20 cellular contexts compared by ENCODE assay signal in the genomic region with DNA sequence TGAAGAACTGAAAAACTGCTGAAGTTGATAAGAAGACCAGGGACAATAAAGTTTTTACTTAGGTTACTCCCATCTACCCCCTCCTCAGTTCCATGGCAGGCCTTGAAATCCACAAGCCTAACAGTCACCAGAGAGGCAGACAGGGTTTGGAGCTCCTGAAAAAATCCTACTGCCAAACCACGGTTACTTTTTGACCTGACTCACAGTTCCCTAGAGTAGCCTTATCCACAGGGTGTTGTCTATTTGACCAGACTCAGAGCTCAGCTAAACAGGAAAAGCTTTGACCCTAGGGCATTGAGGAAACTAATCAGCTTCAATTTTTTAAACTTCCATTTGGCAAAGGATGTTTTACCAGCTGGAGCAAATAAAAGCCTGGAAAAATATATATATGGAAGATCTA.
DNase-seq lines count a peak whose midpoint lies in the region; ATAC-seq and TF ChIP-seq lines count a peak whose summit lies in the region.
"Had no signal": no experiment of that assay in that cellular context is flagged by ENCODE, and none has a peak within 500 bp of the region (broad histone marks: within the 10 kb centered on the region; RNA-seq: fewer than 3 reads in every experiment).

No MANE protein-coding gene starts in this region.

- no peak overlapping the region for H3K4me3 Mint-ChIP-seq in T-helper 17 cell
- H3K4me3 Mint-ChIP-seq: CD4-positive, alpha-beta T cell; natural killer cell treated with Interleukin-12 subunit alpha and Interleukin-12 subunit beta and Interleukin-15 and Interleukin-18, amount 100 ng/mL, for 72 hours; stimulated activated memory B cell treated with anti-CD40 and anti-IgM and Interleukin-4, amounts not matched to agents 10 μg/mL and 1 μg/mL and 100 μg/mL, for 72 hours had no signal

- H3K9me3 ChIP-seq in MG63, result peaks cover 3% of the 10 kb centered on the region
- no peaks in the 10 kb centered on the region for H3K9me3 ChIP-seq in T-helper 17 cell (ENCODE audit: control insufficient read depth, low read length, poor library complexity, severe bottlenecking)
- H3K9me3 ChIP-seq: pancreas, sigmoid colon had no signal

- H3K27me3 Mint-ChIP-seq in T-helper 17 cell, result no peaks in the 10 kb centered on the region
- H3K27me3 Mint-ChIP-seq: CD4-positive, alpha-beta T cell; natural killer cell treated with Interleukin-12 subunit alpha and Interleukin-12 subunit beta and Interleukin-15 and Interleukin-18, amount 100 ng/mL, for 72 hours; stimulated activated memory B cell treated with anti-CD40 and anti-IgM and Interleukin-4, amounts not matched to agents 10 μg/mL and 1 μg/mL and 100 μg/mL, for 72 hours had no signal

- no peak for ATAC-seq in T-helper 17 cell
- ATAC-seq: HepG2; natural killer cell treated with Interleukin-12 subunit alpha and Interleukin-12 subunit beta and Interleukin-15 and Interleukin-18, amount 100 ng/mL, for 72 hours; pancreas; stimulated activated memory B cell treated with anti-CD40 and anti-IgM and Interleukin-4, amounts not matched to agents 10 μg/mL and 1 μg/mL and 100 μg/mL, for 72 hours had no signal

- H3K4me3 ChIP-seq in MG63, result no peak overlapping the region
- no peak overlapping the region for H3K4me3 ChIP-seq in choroid plexus epithelial cell (ENCODE audit: low read depth, low read length)
- H3K4me3 ChIP-seq: pancreas, sigmoid colon had no signal

- peak; percentile 74 for DNase-seq in AG20443 (ENCODE audit: low spot score)
- peak; percentile 65 for DNase-seq in MG63
- DNase-seq in choroid plexus epithelial cell (ENCODE audit: low read depth), result peak; percentile 61
- DNase-seq in myocyte (ENCODE audit: low read depth), result peak; percentile 74
- no peak for DNase-seq in T-helper 1 cell
- no peak for DNase-seq in stimulated activated CD4-positive, alpha-beta T cell treated with anti-CD3 and anti-CD28 coated beads, Interleukin-4, amount 100 ng/mL, for 1 hour
- no peak for DNase-seq in HT-29 (ENCODE audit: low spot score)
- no peak for DNase-seq in T-helper 17 cell
- DNase-seq: activated CD4-positive, alpha-beta T cell treated with anti-CD3 and anti-CD28 coated beads, Interleukin-2, amount 50 U/mL, for 48 hours; activated gamma-delta T cell; CD4-positive, alpha-beta T cell; central memory CD4-positive, alpha-beta T cell; H7; NCI-H748 treated with DMSO at 0.1 percent for 48 hours; pancreas; SIG-M5; sigmoid colon had no signal

- H3K36me3 ChIP-seq in MG63, result no peaks in the 10 kb centered on the region
- H3K36me3 ChIP-seq: pancreas, sigmoid colon had no signal

- TF ChIP-seq CTCF in choroid plexus epithelial cell (conservative IDR thresholded peaks at IDR 0.05; ENCODE audit: low read depth, low read length), result no peak

- no peaks in the 10 kb centered on the region for H3K36me3 Mint-ChIP-seq in T-helper 17 cell (ENCODE audit: low read depth)
- H3K36me3 Mint-ChIP-seq: natural killer cell treated with Interleukin-12 subunit alpha and Interleukin-12 subunit beta and Interleukin-15 and Interleukin-18, amount 100 ng/mL, for 72 hours; stimulated activated memory B cell treated with anti-CD40 and anti-IgM and Interleukin-4, amounts not matched to agents 10 μg/mL and 1 μg/mL and 100 μg/mL, for 72 hours had no signal

- H3K27me3 ChIP-seq in MG63, result no peaks in the 10 kb centered on the region
- H3K27me3 ChIP-seq: pancreas, sigmoid colon had no signal

- no peaks in the 10 kb centered on the region for H3K4me1 Mint-ChIP-seq in T-helper 17 cell
- H3K4me1 Mint-ChIP-seq: stimulated activated memory B cell treated with anti-CD40 and anti-IgM and Interleukin-4, amounts not matched to agents 10 μg/mL and 1 μg/mL and 100 μg/mL, for 72 hours had no signal

- H3K27ac Mint-ChIP-seq in T-helper 17 cell, result no peak overlapping the region
- H3K27ac Mint-ChIP-seq: CD4-positive, alpha-beta T cell; natural killer cell treated with Interleukin-12 subunit alpha and Interleukin-12 subunit beta and Interleukin-15 and Interleukin-18, amount 100 ng/mL, for 72 hours; stimulated activated memory B cell treated with anti-CD40 and anti-IgM and Interleukin-4, amounts not matched to agents 10 μg/mL and 1 μg/mL and 100 μg/mL, for 72 hours had no signal

Comparison
In these comparisons a context has a peak if more than half of its experiments do, and no peak if none do; other contexts are left out.
1. DNase-seq: peak in AG20443 (single experiment), MG63 (single experiment), choroid plexus epithelial cell (single experiment) and myocyte (single experiment); none in T-helper 1 cell (0 of 5), stimulated activated CD4-positive, alpha-beta T cell treated with anti-CD3 and anti-CD28 coated beads, Interleukin-4, amount 100 ng/mL, for 1 hour (single experiment), HT-29 (single experiment) and T-helper 17 cell (0 of 3).